ENCODE assay signal across 26 cellular contexts in the genomic region with DNA sequence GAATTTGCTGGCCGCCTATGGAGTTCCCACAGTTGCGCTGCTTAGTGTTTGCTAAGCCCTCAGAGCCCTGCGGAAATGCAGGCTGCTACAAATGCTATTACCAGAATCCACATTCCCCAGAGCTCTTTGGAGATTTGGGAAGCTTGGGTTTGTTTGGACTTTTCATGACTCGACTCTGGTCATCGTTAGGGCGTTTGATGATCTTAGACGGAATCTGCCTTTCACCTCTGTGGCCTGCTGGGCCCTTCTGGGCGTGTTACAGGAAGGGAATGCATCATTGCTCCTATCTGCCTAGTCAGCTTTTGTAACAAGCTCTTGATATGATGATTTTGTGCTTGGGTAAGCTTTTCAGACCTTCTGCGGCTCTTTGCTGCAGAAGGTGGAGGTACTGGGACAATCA. TPM values are rescaled to one million over a fixed set of nuclear protein-coding genes. Genes with fewer than 3 reads are reported as not detected.
DNase-seq lines count a peak whose midpoint lies in the region; ATAC-seq, FAIRE-seq and TF ChIP-seq lines count a peak whose summit lies in the region.
"Had no signal": no experiment of that assay in that cellular context is flagged by ENCODE, and none has a peak within 500 bp of the region (broad histone marks: within the 10 kb centered on the region; RNA-seq: fewer than 3 reads in every experiment).

No MANE protein-coding gene starts in this region.

- H4K20me1 ChIP-seq in HepG2 (ENCODE audit: insufficient read depth, low read length): no peaks in the 10 kb centered on the region

- H2BK5ac ChIP-seq in neuronal stem cell (ENCODE audit: low read length): no peak overlapping the region

- no peak overlapping the region for H4K8ac ChIP-seq in neuronal stem cell (ENCODE audit: low read depth, low read length)

- H3K36me3 Mint-ChIP-seq in immature natural killer cell: no peaks in the 10 kb centered on the region
- H3K36me3 Mint-ChIP-seq in CD4-positive, alpha-beta memory T cell: no peaks in the 10 kb centered on the region
- H3K36me3 Mint-ChIP-seq: CD4-positive, CD25-positive, alpha-beta regulatory T cell; naive B cell had no signal

- H3K36me3 ChIP-seq in HepG2 (replicated peaks in 1 of 2; ENCODE audit: control insufficient read depth in 1 of 2, insufficient read depth in 2 of 2, low read length in 2 of 2): no peaks in the 10 kb centered on the region
- H3K36me3 ChIP-seq in right lobe of liver: no peaks in the 10 kb centered on the region
- H3K36me3 ChIP-seq in esophagus (ENCODE audit: control insufficient read depth in 2 of 2, insufficient read depth in 2 of 2, low read length in 1 of 2): no peaks in the 10 kb centered on the region
- H3K36me3 ChIP-seq in neuronal stem cell (replicated peaks in 1 of 2; ENCODE audit: control insufficient read depth in 2 of 2, insufficient read depth in 2 of 2, low read length in 2 of 2): peaks cover 0 to 2% of the 10 kb centered on the region in 2 donors
- no peaks in the 10 kb centered on the region for H3K36me3 ChIP-seq in CD4-positive, alpha-beta memory T cell (ENCODE audit: insufficient read depth, low read length)
- H3K36me3 ChIP-seq: ascending aorta, SJSA1, spleen had no signal

- TF ChIP-seq EP300 in HepG2 (IDR thresholded peaks at IDR 0.05; ENCODE audit: low read depth in 2 of 2, low read length in 2 of 2): no peak
- no peak for TF ChIP-seq EP300 in HepG2 (CRISPR knock-in tag; IDR thresholded peaks at IDR 0.05; ENCODE audit: borderline replicate concordance)

- H2BK120ac ChIP-seq in neuronal stem cell (ENCODE audit: low read depth, low read length): no peak overlapping the region

- no peaks in the 10 kb centered on the region for H3K79me2 ChIP-seq in HepG2 (ENCODE audit: insufficient read depth, low read length)

- peaks cover 14 to 50% of the 10 kb centered on the region in 2 experiments; a peak in 4 of 5 replicates for H3K27me3 ChIP-seq in HepG2 (ENCODE audit: control insufficient read depth in 1 of 2, insufficient read depth in 2 of 2, low read length in 2 of 2)
- H3K27me3 ChIP-seq in right lobe of liver: no peaks in the 10 kb centered on the region
- no peaks in the 10 kb centered on the region for H3K27me3 ChIP-seq in esophagus (ENCODE audit: control insufficient read depth in 1 of 2, insufficient read depth in 2 of 2, low read length in 2 of 2)
- H3K27me3 ChIP-seq in neuronal stem cell (ENCODE audit: control insufficient read depth in 3 of 3, insufficient read depth in 3 of 3, low read depth in 1 of 3, low read length in 3 of 3): no peaks in the 10 kb centered on the region
- H3K27me3 ChIP-seq in CD4-positive, alpha-beta memory T cell (ENCODE audit: insufficient read depth, low read length): no peaks in the 10 kb centered on the region
- H3K27me3 ChIP-seq: ascending aorta, SJSA1 had no signal

- no peak overlapping the region for H3K9ac ChIP-seq in HepG2 (ENCODE audit: insufficient read depth, low read depth, low read length)
- H3K9ac ChIP-seq in neuronal stem cell (ENCODE audit: low read depth, low read length, poor library complexity): no peak overlapping the region
- H3K9ac ChIP-seq: GM23248, KMS-11 had no signal

- TF ChIP-seq POLR2A in HepG2 (IDR thresholded peaks at IDR 0.05; ENCODE audit: insufficient read depth in 1 of 2, low read depth in 2 of 2, low read length in 2 of 2) (no peak), right lobe of liver (IDR thresholded peaks at IDR 0.05) (no peak)

- intact Hi-C loops in HepG2 (cut with micrococcal nuclease; ENCODE audit: unreplicated experiment) (no loop called here), right lobe of liver (cut with DNase I) (no loop called here)
- intact Hi-C loops in CD4-positive, alpha-beta memory T cell (cut with micrococcal nuclease): no loop called here

- DNase-seq in HepG2 (ENCODE audit: low spot score): no peak
- no peak for DNase-seq in right lobe of liver
- no peak for DNase-seq in neuronal stem cell (ENCODE audit: low spot score)
- DNase-seq in immature natural killer cell: no peak
- no peak for DNase-seq in CD4-positive, alpha-beta memory T cell
- DNase-seq: activated B cell treated with CpG ODN at 0.5 μM for 24 hours; activated CD8-positive, alpha-beta T cell treated with anti-CD3 and anti-CD28 coated beads for 36 hours; activated naive CD4-positive, alpha-beta T cell treated with anti-CD3 and anti-CD28 coated beads, Interleukin-2, amount 50 U/mL, for 16 hours; activated T-cell treated with anti-CD3 and anti-CD28 coated beads, Interleukin-2, amount 50 U/mL, for 24 hours; CD4-positive, CD25-positive, alpha-beta regulatory T cell; GM23248; naive B cell; NCI-H1092 treated with DMSO at 0.1 percent for 48 hours; NCI-H526; posterior cingulate gyrus; spleen had no signal

- no peak for TF ChIP-seq RAD21 in HepG2 (CRISPR knock-in tag; IDR thresholded peaks at IDR 0.05)

- TF ChIP-seq CTCF in HepG2 (CRISPR knock-in tag; IDR thresholded peaks at IDR 0.05): no peak
- TF ChIP-seq CTCF in right lobe of liver (IDR thresholded peaks at IDR 0.05): no peak

- no peak overlapping the region for H3K18ac ChIP-seq in neuronal stem cell (ENCODE audit: low read length)

- H3K4ac ChIP-seq in neuronal stem cell (ENCODE audit: low read length): no peak overlapping the region

- H3K4me1 ChIP-seq in HepG2 (ENCODE audit: insufficient read depth, low read length): no peaks in the 10 kb centered on the region
- H3K4me1 ChIP-seq in right lobe of liver: no peaks in the 10 kb centered on the region
- peaks cover 0 to 10% of the 10 kb centered on the region in 2 donors for H3K4me1 ChIP-seq in esophagus (ENCODE audit: control insufficient read depth in 2 of 2, insufficient read depth in 2 of 2, low read length in 1 of 2)
- H3K4me1 ChIP-seq in neuronal stem cell (ENCODE audit: control insufficient read depth in 2 of 2, insufficient read depth in 1 of 2, low read depth in 1 of 2, low read length in 2 of 2): peaks cover 0 to 6% of the 10 kb centered on the region in 2 donors
- no peaks in the 10 kb centered on the region for H3K4me1 ChIP-seq in CD4-positive, alpha-beta memory T cell (ENCODE audit: insufficient read depth, low read length)
- H3K4me1 ChIP-seq: SJSA1, spleen had no signal

- no TSS peak for BruUV-seq in HepG2 (replicated peaks; lab: Mats Ljungman, UMichigan)

- no peaks in the 10 kb centered on the region for H3K9me3 ChIP-seq in HepG2 (ENCODE audit: low read length)
- no peaks in the 10 kb centered on the region for H3K9me3 ChIP-seq in right lobe of liver
- H3K9me3 ChIP-seq in esophagus (ENCODE audit: control insufficient read depth in 2 of 2, insufficient read depth in 1 of 2, low read depth in 1 of 2, low read length in 1 of 2): no peaks in the 10 kb centered on the region
- no peaks in the 10 kb centered on the region for H3K9me3 ChIP-seq in neuronal stem cell (replicated peaks in 1 of 2; ENCODE audit: control insufficient read depth in 2 of 2, insufficient read depth in 1 of 2, low read depth in 1 of 2, low read length in 2 of 2)
- H3K9me3 ChIP-seq in CD4-positive, alpha-beta memory T cell (ENCODE audit: control insufficient read depth in 1 of 2, low read length in 2 of 2): no peaks in the 10 kb centered on the region
- H3K9me3 ChIP-seq: ascending aorta, SJSA1, spleen had no signal

- H3K27me3 Mint-ChIP-seq in immature natural killer cell (ENCODE audit: low read depth in 3 of 3): peaks cover 2 to 6% (median 2%) of the 10 kb centered on the region in 3 donors
- H3K27me3 Mint-ChIP-seq in CD4-positive, alpha-beta memory T cell: peaks cover 6 to 7% of the 10 kb centered on the region in 2 donors
- H3K27me3 Mint-ChIP-seq: activated B cell treated with CpG ODN at 0.5 μM for 24 hours had no signal

- no peak overlapping the region for H4K91ac ChIP-seq in neuronal stem cell (ENCODE audit: low read depth, low read length, poor library complexity)

- peak overlapping the region; percentile 67 for H2AK5ac ChIP-seq in neuronal stem cell (ENCODE audit: low read depth, low read length)

- no peak overlapping the region for H3K4me3 ChIP-seq in HepG2 (replicated peaks in 1 of 3; ENCODE audit: insufficient read depth in 1 of 3, low read depth in 2 of 3, low read length in 3 of 3)
- no peak overlapping the region for H3K4me3 ChIP-seq in right lobe of liver
- no peak overlapping the region for H3K4me3 ChIP-seq in esophagus (ENCODE audit: low read depth in 1 of 2, low read length in 2 of 2)
- H3K4me3 ChIP-seq in neuronal stem cell (ENCODE audit: low read length in 2 of 2): no peak overlapping the region
- H3K4me3 ChIP-seq in CD4-positive, alpha-beta memory T cell (ENCODE audit: low read length in 2 of 2): no peak overlapping the region
- H3K4me3 ChIP-seq: ascending aorta, GM23248, lung, SJSA1, spleen had no signal

- no peaks in the 10 kb centered on the region for H3K79me1 ChIP-seq in neuronal stem cell (ENCODE audit: low read depth, low read length)

- POLR2A ChIA-PET in HepG2 (lab: Yijun Ruan, JAX): no interaction called here
- POLR2A ChIA-PET in CD4-positive, alpha-beta memory T cell (lab: Charles Lee; ENCODE audit: partially characterized antibody): no interaction called here

- 42% methylated on average over 9 of the region's 9 CpGs for WGBS in HepG2 (ENCODE audit: low lambda C conversion rate)
- 66% methylated on average over 8 of the region's 9 CpGs for WGBS in right lobe of liver (ENCODE audit: insufficient coverage, low coverage, low lambda C conversion rate, missing lambda C conversion rate)
- 57 to 66% methylated on average over 9 of the region's 9 CpGs for WGBS in esophagus, 2 donors
- no CpG with 5 or more reads among the region's 9 CpGs for WGBS in neuronal stem cell (ENCODE audit: extremely low coverage in 2 of 2, insufficient read length in 2 of 2, insufficient replicate concordance in 1 of 2), 2 donors

- H3K4me3 Mint-ChIP-seq in immature natural killer cell: no peak overlapping the region
- no peak overlapping the region for H3K4me3 Mint-ChIP-seq in CD4-positive, alpha-beta memory T cell
- H3K4me3 Mint-ChIP-seq: activated B cell treated with CpG ODN at 0.5 μM for 24 hours; activated CD8-positive, alpha-beta T cell treated with anti-CD3 and anti-CD28 coated beads for 36 hours; activated T-cell treated with anti-CD3 and anti-CD28 coated beads, Interleukin-2, amount 50 U/mL, for 24 hours; CD4-positive, CD25-positive, alpha-beta regulatory T cell; naive B cell had no signal

- ATAC-seq in HepG2 (no peak), right lobe of liver (no peak), GM21360 (IDR thresholded peaks at IDR 0.05; ENCODE audit: unreplicated experiment) (no peak), HG03469 (IDR thresholded peaks at IDR 0.05; ENCODE audit: unreplicated experiment) (no peak)
- ATAC-seq: activated CD8-positive, alpha-beta T cell treated with anti-CD3 and anti-CD28 coated beads for 36 hours had no signal

- in situ Hi-C loops in HepG2 (cut with HindIII; ENCODE audit: extremely low pct_ligation_motif_present, low pct_unique_long_range_greater_than_20kb): no loop called here

- H3K9me3 Mint-ChIP-seq in immature natural killer cell: peaks cover 0 to 3% (median 0%) of the 10 kb centered on the region in 6 donors
- H3K9me3 Mint-ChIP-seq in CD4-positive, alpha-beta memory T cell: peaks cover 0 to 2% (median 0%) of the 10 kb centered on the region in 8 donors
- H3K9me3 Mint-ChIP-seq: activated B cell treated with CpG ODN at 0.5 μM for 24 hours; activated CD8-positive, alpha-beta T cell treated with anti-CD3 and anti-CD28 coated beads for 36 hours; activated T-cell treated with anti-CD3 and anti-CD28 coated beads, Interleukin-2, amount 50 U/mL, for 24 hours; CD4-positive, CD25-positive, alpha-beta regulatory T cell had no signal

- H3K27ac Mint-ChIP-seq in immature natural killer cell: no peak overlapping the region
- H3K27ac Mint-ChIP-seq in CD4-positive, alpha-beta memory T cell: no peak overlapping the region
- H3K27ac Mint-ChIP-seq: activated B cell treated with CpG ODN at 0.5 μM for 24 hours; activated CD8-positive, alpha-beta T cell treated with anti-CD3 and anti-CD28 coated beads for 36 hours; activated T-cell treated with anti-CD3 and anti-CD28 coated beads, Interleukin-2, amount 50 U/mL, for 24 hours; CD4-positive, CD25-positive, alpha-beta regulatory T cell; naive B cell had no signal

- no peak for FAIRE-seq in HepG2 (lab: Jason Lieb, UNC)
- FAIRE-seq: frontal cortex, GM18507 had no signal

- H3K23ac ChIP-seq in neuronal stem cell (ENCODE audit: low read depth, low read length, poor library complexity): no peak overlapping the region

- H3K4me1 Mint-ChIP-seq in immature natural killer cell: no peaks in the 10 kb centered on the region
- no peaks in the 10 kb centered on the region for H3K4me1 Mint-ChIP-seq in CD4-positive, alpha-beta memory T cell
- H3K4me1 Mint-ChIP-seq: activated B cell treated with CpG ODN at 0.5 μM for 24 hours; CD4-positive, CD25-positive, alpha-beta regulatory T cell; naive B cell had no signal

- H3K27ac ChIP-seq in HepG2 (ENCODE audit: extremely low read length, insufficient read depth, low read length) (no peak overlapping the region), right lobe of liver (no peak overlapping the region), esophagus (ENCODE audit: low read depth in 2 of 2, low read length in 1 of 2) (peak overlapping the region; percentile 64 to 82), neuronal stem cell (replicated peaks; ENCODE audit: low read length) (no peak overlapping the region)
- no peak overlapping the region for H3K27ac ChIP-seq in CD4-positive, alpha-beta memory T cell (ENCODE audit: low read depth, low read length)
- H3K27ac ChIP-seq: GM23248, HL-60, KMS-11, SJSA1, spleen had no signal

- no peak overlapping the region for H3K4me2 ChIP-seq in HepG2 (ENCODE audit: low read depth, low read length)
- H3K4me2 ChIP-seq in neuronal stem cell (ENCODE audit: insufficient read depth, low read length, poor library complexity, severe bottlenecking): no peak overlapping the region
- H3K4me2 ChIP-seq: KMS-11 had no signal

- no peak overlapping the region for H3K14ac ChIP-seq in neuronal stem cell (ENCODE audit: low read length)

- H2BK12ac ChIP-seq in neuronal stem cell (ENCODE audit: low read length): no peak overlapping the region

- H2AFZ ChIP-seq in HepG2 (ENCODE audit: low read length) (no peak overlapping the region), neuronal stem cell (ENCODE audit: low read length) (no peak overlapping the region)
- H2AFZ ChIP-seq: GM23248 had no signal

- CTCF ChIA-PET in HepG2 (lab: Yijun Ruan, JAX; ENCODE audit: low intra/inter-chr PET ratio, low total read pairs): no interaction called here
- CTCF ChIA-PET in CD4-positive, alpha-beta memory T cell (lab: Charles Lee; ENCODE audit: partially characterized antibody): no interaction called here

- H2BK15ac ChIP-seq in neuronal stem cell (ENCODE audit: low read length): no peak overlapping the region

RNA-seq across cellular contexts. Expression of a gene that starts 50.8 kb away (rescaled TPM):
- total RNA-seq in HepG2 (2016; rRNA removed; fragmentation: Illumina TruSeq; extraction: Trizol) (not detected in 2 replicates), right lobe of liver (1 to 10 TPM in 1 of 6 experiments, under 1 TPM in 5; 0.12 to 3.0 (median 0.49) TPM)
- total RNA-seq in HepG2 (2016; cell fraction: cytosol; rRNA removed; fragmentation: Illumina TruSeq; extraction: Trizol; ENCODE audit: low read depth): not detected in 2 replicates
- total RNA-seq in HepG2 (2016; cell fraction: insoluble cytoplasmic fraction; rRNA removed; fragmentation: Illumina TruSeq; extraction: Trizol): not detected in 2 replicates
- total RNA-seq in HepG2 (2016; cell fraction: membrane; rRNA removed; fragmentation: Illumina TruSeq; extraction: Trizol): not detected in 2 replicates
- total RNA-seq in HepG2 (2016; cell fraction: nucleus; rRNA removed; fragmentation: Illumina TruSeq; extraction: Trizol): not detected in 2 replicates
- polyA plus RNA-seq in HepG2 (2011; rRNA removed) (not detected in 2 replicates), esophagus (10 to 100 TPM; 21.5 to 23.6 TPM), immature natural killer cell (not detected)
- polyA plus RNA-seq in HepG2 (2011; cell fraction: cytosol; rRNA removed): not detected in 2 replicates
- not detected in 2 replicates for polyA plus RNA-seq in HepG2 (2011; cell fraction: nucleus; rRNA removed)
- polyA plus RNA-seq in HepG2 (2012): not detected in 2 replicates
- not detected in 2 replicates for polyA plus RNA-seq in HepG2 (2016; cell fraction: cytosol; fragmentation: Illumina TruSeq; extraction: Trizol; ENCODE audit: low read depth)
- not detected in 2 replicates for polyA plus RNA-seq in HepG2 (2016; cell fraction: insoluble cytoplasmic fraction; fragmentation: Illumina TruSeq; extraction: Trizol; ENCODE audit: low read depth)
- not detected in 2 replicates for polyA plus RNA-seq in HepG2 (2016; cell fraction: membrane; fragmentation: Illumina TruSeq; extraction: Trizol; ENCODE audit: low read depth)
- not detected in 2 replicates for polyA plus RNA-seq in HepG2 (2016; cell fraction: nucleus; fragmentation: Illumina TruSeq; extraction: Trizol; ENCODE audit: insufficient read depth, low read depth)
- not detected in 2 replicates for polyA minus RNA-seq in HepG2 (2011; rRNA and poly(A)+ RNA removed; ENCODE audit: low replicate concordance)
- not detected in 2 replicates for polyA minus RNA-seq in HepG2 (2011; cell fraction: cytosol; rRNA and poly(A)+ RNA removed)
- polyA minus RNA-seq in HepG2 (2011; cell fraction: nucleus; rRNA and poly(A)+ RNA removed): not detected in 2 replicates
- polyA plus RNA-seq in neuronal stem cell (2013, experiment 1 of 2): 1.0 TPM
- polyA plus RNA-seq in neuronal stem cell (2013, experiment 2 of 2): 0.97 TPM
- total RNA-seq in CD4-positive, alpha-beta memory T cell: not detected
- not detected for polyA plus RNA-seq in CD4-positive, alpha-beta memory T cell
- total RNA-seq: activated CD8-positive, alpha-beta T cell treated with anti-CD3 and anti-CD28 coated beads for 36 hours; CD4-positive, CD25-positive, alpha-beta regulatory T cell; GM23248 had no signal
- polyA plus RNA-seq: CD4-positive, CD25-positive, alpha-beta regulatory T cell had no signal

Comparison
In these comparisons a context has a peak if more than half of its experiments do, and no peak if none do; other contexts are left out.
1. H3K27ac ChIP-seq: peak in esophagus (2 of 2); none in HepG2 (single experiment), right lobe of liver (0 of 3), neuronal stem cell (single experiment) and CD4-positive, alpha-beta memory T cell (single experiment).
2. RNA of a gene that starts 50.8 kb away (polyA plus RNA-seq): 21.5 to 23.6 TPM in esophagus; not detected in CD4-positive, alpha-beta memory T cell, not detected in HepG2 and not detected in immature natural killer cell; every median in the first group is over 10 times any median in the second.